ENCODE assay signal across 10 cellular contexts in genomic region chr6:116793224-116793623, GRCh38. TPM values are rescaled to one million over a fixed set of nuclear protein-coding genes. Genes with fewer than 3 reads are reported as not detected.
"Had no signal": no experiment of that assay in that cellular context is flagged by ENCODE, and none has a peak within 500 bp of the region (broad histone marks: within the 10 kb centered on the region; RNA-seq: fewer than 3 reads in every experiment).

No MANE protein-coding gene starts in this region.

- ATAC-seq: GM23338, HCT116 had no signal

- H3K36me3 ChIP-seq: HAP-1 had no signal

- H3K4me3 Mint-ChIP-seq: GM23338, H9, HFFc6 had no signal

- H3K27ac ChIP-seq: GM23248 had no signal

- H3K27ac Mint-ChIP-seq: GM23338, H9, HFFc6 had no signal

- H3K9me3 Mint-ChIP-seq: GM23338, H9, HFFc6 had no signal

- H3K4me2 ChIP-seq: GM23338 had no signal

- H3K4me3 ChIP-seq: GM23248, GM23338, HAP-1 had no signal

- H3K9ac ChIP-seq: GM23248 had no signal

- H2AFZ ChIP-seq: GM23248 had no signal

- H3K9me3 ChIP-seq: HAP-1 had no signal

- DNase-seq: GM23248, GOT3, H7, H9, HCEC 1CT, HFFc6 had no signal

- H3K4me1 ChIP-seq: HAP-1 had no signal

- H3K4me1 Mint-ChIP-seq: GM23338, H9 had no signal

RNA-seq across cellular contexts. Expression of gene FAM162B, which starts 27.7 kb away (rescaled TPM):
- total RNA-seq: GM23248, H4 had no signal

RNA-seq across cellular contexts. Expression of gene GPRC6A, which starts 35.7 kb away (rescaled TPM):
- total RNA-seq: GM23248, H4, H7, H9, HFFc6 had no signal
